31 cellular contexts compared by ENCODE assay signal in the genomic region with DNA sequence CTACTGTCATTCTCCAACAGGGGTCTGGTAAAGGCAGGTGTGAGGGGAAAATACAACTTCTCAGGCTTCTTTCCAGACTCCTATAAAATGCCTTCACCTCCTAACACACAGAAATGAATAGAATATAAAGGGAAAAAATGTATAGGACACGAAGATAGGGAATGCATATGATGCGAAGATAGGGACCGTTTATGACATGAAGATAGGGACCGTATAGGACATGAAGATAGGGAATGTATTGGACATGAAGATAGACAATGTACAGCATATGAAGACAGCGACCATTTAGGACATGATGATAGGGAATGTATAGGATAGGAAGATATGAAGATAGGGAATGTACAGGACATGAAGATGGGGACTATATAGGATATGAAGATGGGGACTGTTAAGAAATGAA.
"Had no signal": no experiment of that assay in that cellular context is flagged by ENCODE, and none has a peak within 500 bp of the region (broad histone marks: within the 10 kb centered on the region; RNA-seq: fewer than 3 reads in every experiment).

No MANE protein-coding gene starts in this region.

- H3K27me3 ChIP-seq: esophagus muscularis mucosa, foreskin keratinocyte, gastroesophageal sphincter, heart left ventricle, hepatocyte, right atrium auricular region, testis, tibial nerve, upper lobe of left lung had no signal

- H3K4me1 ChIP-seq: testis had no signal

- H3K27me3 Mint-ChIP-seq: memory B cell; naive thymus-derived CD8-positive, alpha-beta T cell had no signal

- H2AFZ ChIP-seq: hepatocyte had no signal

- DNase-seq: dermis blood vessel endothelial cell; effector memory CD4-positive, alpha-beta T cell; foreskin keratinocyte; heart left ventricle; kidney; mucosa of descending colon; naive thymus-derived CD8-positive, alpha-beta T cell; nephron progenitor cell; nucleus accumbens; stimulated activated CD4-positive, alpha-beta T cell treated with anti-CD3 and anti-CD28 coated beads, Interleukin-12 subunit alpha, Interleukin-12 subunit beta, amount 100 ng/mL, for 4 hours; stimulated activated CD4-positive, alpha-beta T cell treated with anti-CD3 and anti-CD28 coated beads, Interleukin-2, amount 100 ng/mL, for 24 hours; stimulated activated CD4-positive, alpha-beta T cell treated with anti-CD3 and anti-CD28 coated beads, Interleukin-4, amount 100 ng/mL, for 24 hours; stimulated activated naive CD8-positive, alpha-beta T cell treated with anti-CD3 and anti-CD28 coated beads, Interleukin-15, Interleukin-2, amounts not matched to agents 100 U/mL and 50 U/mL, for 24 hours; substantia nigra; testis; upper lobe of left lung had no signal

- FAIRE-seq: endothelial cell of umbilical vein, kidney, urothelium cell line had no signal

- H3K9me3 ChIP-seq: esophagus muscularis mucosa, gastroesophageal sphincter, heart left ventricle, mucosa of descending colon, prostate gland, right atrium auricular region, testis, tibial nerve, upper lobe of left lung had no signal

- H3K27ac ChIP-seq: coronary artery, esophagus muscularis mucosa, foreskin keratinocyte, gastroesophageal sphincter, prostate gland, right atrium auricular region, testis had no signal

- H3K4me2 ChIP-seq: smooth muscle cell had no signal

- H3K4me3 Mint-ChIP-seq: memory B cell; mesothelial cell of epicardium; naive thymus-derived CD8-positive, alpha-beta T cell; nephron progenitor cell; stimulated activated effector memory CD8-positive, alpha-beta T cell treated with anti-CD3 and anti-CD28 coated beads, Interleukin-12 subunit alpha, Interleukin-12 subunit beta, amount 100 ng/mL, for 72 hours had no signal

- H3K27ac Mint-ChIP-seq: mesothelial cell of epicardium, nephron progenitor cell had no signal

- H3K4me3 ChIP-seq: coronary artery, esophagus muscularis mucosa, gastroesophageal sphincter, heart left ventricle, hepatocyte, lung, mucosa of descending colon, prostate gland, right atrium auricular region, smooth muscle cell, testis, tibial nerve, upper lobe of left lung had no signal

- H3K9me3 Mint-ChIP-seq: memory B cell; mesothelial cell of epicardium; naive thymus-derived CD8-positive, alpha-beta T cell; nephron progenitor cell; stimulated activated effector memory CD8-positive, alpha-beta T cell treated with anti-CD3 and anti-CD28 coated beads, Interleukin-12 subunit alpha, Interleukin-12 subunit beta, amount 100 ng/mL, for 72 hours had no signal

- ATAC-seq: foreskin keratinocyte; gastroesophageal sphincter; heart left ventricle; mucosa of descending colon; naive thymus-derived CD8-positive, alpha-beta T cell; sciatic nerve; stimulated activated effector memory CD8-positive, alpha-beta T cell treated with anti-CD3 and anti-CD28 coated beads, Interleukin-12 subunit alpha, Interleukin-12 subunit beta, amount 100 ng/mL, for 72 hours; stimulated activated naive CD8-positive, alpha-beta T cell treated with anti-CD3 and anti-CD28 coated beads, Interleukin-15, Interleukin-2, amounts not matched to agents 100 U/mL and 50 U/mL, for 24 hours had no signal
